In the genomic region with DNA sequence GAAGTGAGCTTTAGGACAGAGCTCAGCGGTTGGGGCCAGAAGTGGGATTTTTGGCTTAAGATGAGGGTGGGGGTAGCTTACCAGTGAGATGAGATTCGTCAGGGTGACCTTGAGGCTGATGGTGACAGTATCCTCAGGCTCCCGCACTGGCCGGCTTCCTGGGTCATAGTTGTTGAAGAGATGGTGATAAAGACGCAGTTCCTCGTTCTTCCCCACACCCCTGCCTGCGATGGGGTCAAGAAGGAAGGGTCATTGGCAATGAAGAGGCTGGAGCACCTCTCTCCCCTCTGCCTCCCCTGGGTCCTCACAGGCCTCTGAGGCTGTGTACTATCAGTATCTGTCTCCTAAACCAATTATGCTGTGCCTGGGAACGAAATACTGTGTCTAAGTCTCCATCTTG, we compare ENCODE assay signal across 11 cellular contexts. TPM values are rescaled to one million over a fixed set of nuclear protein-coding genes. Genes with fewer than 3 reads are reported as not detected.
DNase-seq lines count a peak whose midpoint lies in the region; ATAC-seq and TF ChIP-seq lines count a peak whose summit lies in the region.
"Had no signal": no experiment of that assay in that cellular context is flagged by ENCODE, and none has a peak within 500 bp of the region (broad histone marks: within the 10 kb centered on the region; RNA-seq: fewer than 3 reads in every experiment).

No MANE protein-coding gene starts in this region.

- BruUV-seq in A673 (replicated peaks; lab: Mats Ljungman, UMichigan): no TSS peak

- peaks cover 33% of the 10 kb centered on the region for H3K4me1 Mint-ChIP-seq in activated naive CD8-positive, alpha-beta T cell treated with anti-CD3 and anti-CD28 coated beads for 36 hours

- no peak for ATAC-seq in mucosa of descending colon

- no peaks in the 10 kb centered on the region for H3K36me3 ChIP-seq in H7 (replicated peaks; ENCODE audit: control insufficient read depth, insufficient read depth, low read length)
- no peaks in the 10 kb centered on the region for H3K36me3 ChIP-seq in mucosa of descending colon (ENCODE audit: low read depth)
- no peaks in the 10 kb centered on the region for H3K36me3 ChIP-seq in A673 (ENCODE audit: insufficient read depth, low read length, poor library complexity, severe bottlenecking)

- intact Hi-C loops in mucosa of descending colon (cut with DNase I, micrococcal nuclease) (no loop called here), A673 (cut with micrococcal nuclease; ENCODE audit: unreplicated experiment) (loop anchor here (5.0 kb wide), 1 partner anchor 170 kb away; a partner anchor contains a TSS)

- TF ChIP-seq CTCF in 22Rv1 (IDR thresholded peaks at IDR 0.05) (no peak), mucosa of descending colon (IDR thresholded peaks at IDR 0.05) (no peak), A673 (conservative IDR thresholded peaks at IDR 0.05; ENCODE audit: low read depth, low read length) (no peak)

- H3K4me3 Mint-ChIP-seq in activated naive CD8-positive, alpha-beta T cell treated with anti-CD3 and anti-CD28 coated beads for 36 hours: no peak overlapping the region

- H3K9me3 Mint-ChIP-seq in activated naive CD8-positive, alpha-beta T cell treated with anti-CD3 and anti-CD28 coated beads for 36 hours: no peaks in the 10 kb centered on the region
- H3K9me3 Mint-ChIP-seq: activated CD4-positive, alpha-beta T cell treated with anti-CD3 and anti-CD28 coated beads, Interleukin-2, amount 10 ng/mL, durations not matched to agents 24 days and 14 days had no signal

- H3K27me3 ChIP-seq in H7 (ENCODE audit: control insufficient read depth, insufficient read depth, low read length) (peaks cover 22% of the 10 kb centered on the region; the same call in 1 of the 2 replicates), A673 (replicated peaks; ENCODE audit: insufficient read depth, low read depth, low read length, poor library complexity) (no peaks in the 10 kb centered on the region)

- peaks cover 10% of the 10 kb centered on the region for H3K36me3 Mint-ChIP-seq in activated naive CD8-positive, alpha-beta T cell treated with anti-CD3 and anti-CD28 coated beads for 36 hours

- H3K9me3 ChIP-seq in mucosa of descending colon: no peaks in the 10 kb centered on the region
- no peaks in the 10 kb centered on the region for H3K9me3 ChIP-seq in A673 (ENCODE audit: low read depth, low read length, poor library complexity, severe bottlenecking)

- POLR2A ChIA-PET in A673 (lab: Charles Lee; ENCODE audit: low non-redundant PET): no interaction called here

- H3K27me3 Mint-ChIP-seq in activated naive CD8-positive, alpha-beta T cell treated with anti-CD3 and anti-CD28 coated beads for 36 hours: no peaks in the 10 kb centered on the region

- H3K4me1 ChIP-seq in mucosa of descending colon (ENCODE audit: low read depth) (peaks cover 40% of the 10 kb centered on the region), A673 (ENCODE audit: insufficient read depth, low read length, poor library complexity, severe bottlenecking) (peaks cover 13% of the 10 kb centered on the region)

- H3K4me3 ChIP-seq in H7 (ENCODE audit: insufficient read depth, low read depth, low read length) (no peak overlapping the region), mucosa of descending colon (no peak overlapping the region), A673 (ENCODE audit: low read depth, low read length, poor library complexity, severe bottlenecking) (no peak overlapping the region)

- DNase-seq in H7 (peak; percentile 18), mucosa of descending colon (peak in 2 of 3 donors; percentile 27 to 44), HPDE6-E6E7 (ENCODE audit: extremely low spot score) (no peak), pons (ENCODE audit: low spot score) (no peak), A673 (ENCODE audit: low spot score) (no peak), DMS153 treated with DMSO at 0.1 percent for 48 hours (lab: John Stamatoyannopoulos, UW; ENCODE audit: unreplicated experiment) (no peak)
- no peak for DNase-seq in activated naive CD8-positive, alpha-beta T cell treated with anti-CD3 and anti-CD28 coated beads for 36 hours
- DNase-seq: NCI-H446 had no signal

- H3K27ac Mint-ChIP-seq in activated naive CD8-positive, alpha-beta T cell treated with anti-CD3 and anti-CD28 coated beads for 36 hours: peak overlapping the region; percentile 52

- CTCF ChIA-PET in A673 (lab: Charles Lee): interaction anchor here (1.1 kb wide), 1 partner anchor 65 kb away, joined by 9 read pairs; a partner anchor contains a TSS

- peak overlapping the region; percentile 98 for H3K27ac ChIP-seq in 22Rv1
- H3K27ac ChIP-seq in A673 (ENCODE audit: low read depth, low read length, poor library complexity, severe bottlenecking): no peak overlapping the region

RNA-seq across cellular contexts. Expression of a gene that starts 0.4 kb away (rescaled TPM):
- 0.67 and 0.69 TPM in 2 replicates for total RNA-seq in H7 (2014; rRNA removed; shearing (Covaris generic))
- under 1 TPM; 0.42 to 0.47 TPM for total RNA-seq in activated naive CD8-positive, alpha-beta T cell treated with anti-CD3 and anti-CD28 coated beads for 36 hours
- total RNA-seq in mucosa of descending colon (1 to 10 TPM in 1 of 3 donors, under 1 TPM in 1, not detected in 1; 0.24 to 1.3 TPM), A673 (2021) (0.21 and 0.79 TPM in 2 replicates)

RNA-seq across cellular contexts. Expression of a gene that starts 3.2 kb away (rescaled TPM):
- 7.6 and 7.8 TPM in 2 replicates for total RNA-seq in H7 (2014; rRNA removed; shearing (Covaris generic))
- total RNA-seq in activated naive CD8-positive, alpha-beta T cell treated with anti-CD3 and anti-CD28 coated beads for 36 hours: 1 to 10 TPM; 2.2 to 2.3 TPM
- 1 to 10 TPM in 1 of 3 donors, under 1 TPM in 2; 0.52 to 2.6 (median 0.80) TPM for total RNA-seq in mucosa of descending colon
- 2.7 and 4.8 TPM in 2 replicates for total RNA-seq in A673 (2021)

RNA-seq across cellular contexts. Expression of a gene that starts 29.5 kb away (rescaled TPM):
- not detected in 2 replicates for total RNA-seq in H7 (2014; rRNA removed; shearing (Covaris generic))
- not detected for total RNA-seq in activated naive CD8-positive, alpha-beta T cell treated with anti-CD3 and anti-CD28 coated beads for 36 hours
- total RNA-seq in mucosa of descending colon (not detected), A673 (2021) (not detected in 2 replicates)
- total RNA-seq: activated CD4-positive, alpha-beta T cell treated with anti-CD3 and anti-CD28 coated beads, Interleukin-2, amount 10 ng/mL, durations not matched to agents 24 days and 14 days; esophagus mucosa had no signal

RNA-seq across cellular contexts. Expression of a gene that starts 37.3 kb away (rescaled TPM):
- total RNA-seq in H7 (2014; rRNA removed; shearing (Covaris generic)): 143 and 169 TPM in 2 replicates
- total RNA-seq in activated naive CD8-positive, alpha-beta T cell treated with anti-CD3 and anti-CD28 coated beads for 36 hours: 10 to 100 TPM; 80.9 to 89.3 TPM
- 10 to 100 TPM; 68.4 to 87.2 (median 72.8) TPM for total RNA-seq in mucosa of descending colon
- total RNA-seq in A673 (2021): 113 and 129 TPM in 2 replicates

RNA-seq across cellular contexts. Expression of a gene that starts 37.5 kb away (rescaled TPM):
- total RNA-seq in H7 (2014; rRNA removed; shearing (Covaris generic)): 67.0 and 87.6 TPM in 2 replicates
- total RNA-seq in activated naive CD8-positive, alpha-beta T cell treated with anti-CD3 and anti-CD28 coated beads for 36 hours: 100 to 1,000 TPM; 165 to 166 TPM
- total RNA-seq in mucosa of descending colon (100 to 1,000 TPM in 2 of 3 donors, 10 to 100 TPM in 1; 90.8 to 118 (median 114) TPM), A673 (2021) (77.3 and 78.8 TPM in 2 replicates)

Comparison
In these comparisons a context has a peak if more than half of its experiments do, and no peak if none do; other contexts are left out.
1. DNase-seq: peak in H7 (single experiment) and mucosa of descending colon (2 of 3); none in activated naive CD8-positive, alpha-beta T cell treated with anti-CD3 and anti-CD28 coated beads for 36 hours (single experiment), HPDE6-E6E7 (single experiment), pons (single experiment), A673 (single experiment) and DMS153 treated with DMSO at 0.1 percent for 48 hours (single experiment).